9 cellular contexts compared by ENCODE assay signal in the genomic region with DNA sequence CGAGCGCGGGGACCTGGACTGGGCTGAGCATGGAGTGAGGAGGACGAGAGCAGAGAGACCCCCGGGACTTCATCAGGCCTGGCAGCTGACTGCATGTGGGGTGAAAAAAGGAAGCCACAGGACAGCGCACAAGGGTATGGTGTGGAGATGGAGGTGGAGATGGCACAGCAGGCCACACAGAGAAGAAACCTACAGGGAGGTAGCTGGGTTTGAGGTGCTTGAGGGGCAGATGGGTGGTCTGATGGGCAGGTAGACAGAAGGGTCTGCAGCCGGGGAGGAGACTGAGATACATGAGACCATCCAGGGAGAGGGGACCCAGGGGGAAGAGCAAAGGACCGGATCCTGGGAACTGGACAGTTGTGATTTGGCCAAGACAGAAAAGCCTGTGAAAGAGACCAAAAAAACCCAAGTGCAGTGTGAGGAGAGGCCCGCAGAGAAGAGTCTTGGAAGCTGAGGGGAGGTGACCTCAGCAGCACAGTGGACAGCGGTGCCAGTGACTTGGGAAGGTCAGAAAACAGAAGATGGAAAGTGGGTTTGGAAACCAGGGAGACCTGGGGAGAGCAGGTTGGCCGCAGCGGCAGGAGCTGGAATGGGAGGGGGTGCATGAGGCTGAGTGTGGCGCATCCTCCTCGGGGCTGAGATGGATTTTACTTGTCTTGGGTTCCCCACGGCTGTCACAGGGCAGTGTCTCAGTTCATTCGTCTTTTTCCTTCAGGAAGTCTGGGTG. TPM values are rescaled to one million over a fixed set of nuclear protein-coding genes. Genes with fewer than 3 reads are reported as not detected.
DNase-seq lines count a peak whose midpoint lies in the region; ATAC-seq, FAIRE-seq and TF ChIP-seq lines count a peak whose summit lies in the region.
"Had no signal": no experiment of that assay in that cellular context is flagged by ENCODE, and none has a peak within 500 bp of the region (broad histone marks: within the 10 kb centered on the region; RNA-seq: fewer than 3 reads in every experiment).

No MANE protein-coding gene starts in this region.

- H3K9me3 ChIP-seq in GM12878 (replicated peaks; ENCODE audit: control insufficient read depth, insufficient read depth, low read length), result no peaks in the 10 kb centered on the region
- H3K9me3 ChIP-seq in skeletal muscle tissue (ENCODE audit: control insufficient read depth in 3 of 3, low read length in 3 of 3), result no peaks in the 10 kb centered on the region

- peak; percentile 72 for TF ChIP-seq POLR2A in GM12892 (IDR thresholded peaks at IDR 0.05; ENCODE audit: low read depth, low read length)
- peak; percentile 74 for TF ChIP-seq POLR2A in GM12878 (IDR thresholded peaks at IDR 0.05; ENCODE audit: low read depth, low read length)
- TF ChIP-seq POLR2A in H54 (IDR thresholded peaks at IDR 0.05; ENCODE audit: low read depth, low read length), result no peak

- ATAC-seq in GM12878 (no peak), GM19395 (IDR thresholded peaks at IDR 0.05; ENCODE audit: unreplicated experiment) (no peak)

- TF ChIP-seq CTCF in GM12878 (IDR thresholded peaks at IDR 0.05 in 2 of 3, conservative IDR thresholded peaks at IDR 0.05 in 1 of 3; ENCODE audit: control insufficient read depth in 2 of 3, extremely low read depth in 1 of 3, insufficient read depth in 1 of 3, low read depth in 3 of 3, low read length in 3 of 3), result no peak

- in situ Hi-C loops in GM12878 (cut with MboI), result loop anchor here (5.0 kb wide), 1 partner anchor 64 kb away; no protein-coding TSS in a partner anchor

- peaks cover 9 to 22% (median 16%) of the 10 kb centered on the region in 3 donors for H3K36me3 Mint-ChIP-seq in immature natural killer cell

- no peak for TF ChIP-seq RAD21 in GM12878 (IDR thresholded peaks at IDR 0.05; ENCODE audit: insufficient read depth, low read depth, low read length)

- intact Hi-C loops in GM12878 (cut with micrococcal nuclease; ENCODE audit: unreplicated experiment), result loop anchor here (10.0 kb wide), 1 partner anchor 196 kb away; no protein-coding TSS in a partner anchor

- 72% methylated on average over 16 of the region's 16 CpGs for WGBS in GM12878 (ENCODE audit: insufficient coverage, insufficient replicate concordance, low lambda C conversion rate, missing lambda C conversion rate)

- no peak overlapping the region for H2AFZ ChIP-seq in GM12878 (ENCODE audit: control insufficient read depth, low read depth, low read length)

- SMC1A ChIA-PET in GM12878 (lab: Charles Lee; ENCODE audit: uncharacterized antibody, unreplicated experiment), result interaction anchor here (0.6 to 7.7 kb wide), 17 partner anchors 9 to 81 kb away, joined by 3 to 177 read pairs (median 4); no protein-coding TSS in a partner anchor

- FAIRE-seq in GM12892 (lab: Jason Lieb, UNC) (no peak), GM12878 (lab: Jason Lieb, UNC) (no peak), H54 (lab: Jason Lieb, UNC) (no peak)

- peak overlapping the region; percentile 60 for H3K4me2 ChIP-seq in GM12878 (ENCODE audit: control insufficient read depth, insufficient read depth)

- peaks cover 0 to 4% (median 0%) of the 10 kb centered on the region in 3 donors for H3K27me3 Mint-ChIP-seq in immature natural killer cell (ENCODE audit: low read depth in 3 of 3)

- no peaks in the 10 kb centered on the region for H3K9me3 Mint-ChIP-seq in immature natural killer cell

- H4K20me1 ChIP-seq in GM12878 (ENCODE audit: control insufficient read depth, insufficient read depth), result no peaks in the 10 kb centered on the region

- DNase-seq in GM12892 (ENCODE audit: insufficient read length) (no peak), GM12878 (ENCODE audit: low read depth, low spot score) (no peak), immature natural killer cell (no peak), H54 (ENCODE audit: insufficient read length, low spot score) (no peak), HCEC 1CT (no peak), nucleus accumbens (lab: John Stamatoyannopoulos, UW) (no peak)

- no TSS peak for BruUV-seq in GM12878 (replicated peaks; lab: Mats Ljungman, UMichigan)

- peaks cover 47 to 57% of the 10 kb centered on the region in 2 donors for H3K4me1 Mint-ChIP-seq in immature natural killer cell

- peak overlapping the region in 3 of 5 donors; percentile 53 to 81 (median 78) for H3K4me3 Mint-ChIP-seq in immature natural killer cell

- H3K27ac ChIP-seq in GM12878 (ENCODE audit: control insufficient read depth, insufficient read depth) (peak overlapping the region; percentile 53), skeletal muscle tissue (ENCODE audit: low read depth, low read length) (peak overlapping the region; percentile 74)

- H3K27ac Mint-ChIP-seq in immature natural killer cell, result peak overlapping the region in 1 of 6 donors; percentile 26

- TF ChIP-seq EP300 in GM12878 (IDR thresholded peaks at IDR 0.05; ENCODE audit: borderline replicate concordance in 1 of 2, control insufficient read depth in 1 of 2, low read depth in 2 of 2, low read length in 2 of 2), result no peak

- H3K4me1 ChIP-seq in GM12878 (ENCODE audit: control insufficient read depth, insufficient read depth, low read length) (peaks cover 21% of the 10 kb centered on the region), skeletal muscle tissue (ENCODE audit: control insufficient read depth in 3 of 3, insufficient read depth in 3 of 3, low read length in 3 of 3) (peaks cover 7 to 15% (median 15%) of the 10 kb centered on the region in 3 donors)

- RAD21 ChIA-PET in GM12878 (lab: Charles Lee; ENCODE audit: unreplicated experiment), result interaction anchor here (0.9 to 6.8 kb wide), 5 partner anchors 8 to 213 kb away, joined by 3 to 108 read pairs (median 5); a partner anchor contains a TSS

- H3K4me3 ChIP-seq in GM12878 (peak overlapping the region; percentile 53; the same call in 1 of the 2 replicates), skeletal muscle tissue (ENCODE audit: low read length in 3 of 3) (peak overlapping the region; percentile 34 to 73 (median 70))

- peaks cover 55% of the 10 kb centered on the region for H3K79me2 ChIP-seq in GM12878 (ENCODE audit: control insufficient read depth, insufficient read depth, low read length)

- H3K36me3 ChIP-seq in GM12878 (ENCODE audit: control insufficient read depth in 2 of 2, insufficient read depth in 2 of 2, low read length in 1 of 2), result peaks cover 15 to 24% of the 10 kb centered on the region in 2 experiments; a peak in 3 of 4 replicates
- peaks cover 0 to 4% (median 0%) of the 10 kb centered on the region in 3 donors for H3K36me3 ChIP-seq in skeletal muscle tissue (ENCODE audit: control insufficient read depth in 3 of 3, insufficient read depth in 3 of 3, low read length in 3 of 3)

- no peaks in the 10 kb centered on the region for H3K27me3 ChIP-seq in GM12878 (replicated peaks in 1 of 2; ENCODE audit: control insufficient read depth in 2 of 2, insufficient read depth in 2 of 2, low read length in 1 of 2)
- H3K27me3 ChIP-seq in skeletal muscle tissue (ENCODE audit: control insufficient read depth in 3 of 3, insufficient read depth in 3 of 3, low read length in 3 of 3), result peaks cover 11 to 24% (median 18%) of the 10 kb centered on the region in 3 donors

- POLR2A ChIA-PET in GM12878 (lab: Charles Lee), result interaction anchor here (0.8 to 6.7 kb wide), 8 partner anchors 8 to 71 kb away, joined by 3 to 56 read pairs (median 8); a partner anchor contains a TSS

- peak overlapping the region; percentile 65 for H3K9ac ChIP-seq in GM12878 (ENCODE audit: control insufficient read depth, insufficient read depth, low read length)
- peak overlapping the region; percentile 61 to 71 (median 66) for H3K9ac ChIP-seq in skeletal muscle tissue (ENCODE audit: low read depth in 1 of 3, low read length in 3 of 3)

- CTCF ChIA-PET in GM12878 (lab: Yijun Ruan, JAX), result interaction anchor here (0.9 to 14.2 kb wide), 12 partner anchors 8 to 148 kb away, joined by 3 to 281 read pairs (median 4); a partner anchor contains a TSS

TF ChIP-seq in GM12878, 131 proteins besides CTCF, POLR2A, EP300 and RAD21 (continues in another document):
- no peak for TF ChIP-seq CEBPB (IDR thresholded peaks at IDR 0.05; ENCODE audit: borderline replicate concordance in 1 of 2, low read depth in 2 of 2, low read length in 2 of 2)
- TF ChIP-seq HCFC1 (IDR thresholded peaks at IDR 0.05; ENCODE audit: low read length), result no peak

RNA-seq across cellular contexts. Expression of a gene that starts 5.5 kb away (rescaled TPM):
- 455 TPM for polyA plus RNA-seq in GM12892 (2012; ENCODE audit: missing spikeins)
- 134 and 137 TPM in 2 replicates for total RNA-seq in GM12878 (2013; cell fraction: nucleolus; rRNA removed)
- total RNA-seq in GM12878 (2014; rRNA removed), result 395 and 404 TPM in 2 replicates
- 285 and 287 TPM in 2 replicates for total RNA-seq in GM12878 (2014; rRNA removed; fragmentation: Illumina TruSeq; extraction: Trizol)
- 481 and 486 TPM in 2 replicates for total RNA-seq in GM12878 (2021)
- polyA plus RNA-seq in GM12878 (2011; ENCODE audit: low read depth), result 254 TPM
- polyA plus RNA-seq in GM12878 (2011; rRNA removed), result 292 and 430 TPM in 2 replicates
- polyA plus RNA-seq in GM12878 (2011; cell fraction: cytosol; rRNA removed), result 502 and 678 TPM in 2 replicates
- 323 and 407 TPM in 2 replicates for polyA plus RNA-seq in GM12878 (2011; cell fraction: nucleus; rRNA removed)
- 456 and 490 TPM in 2 replicates for polyA plus RNA-seq in GM12878 (2012)
- 226 and 305 TPM in 2 replicates for polyA plus RNA-seq in GM12878 (2014; fragmentation: Illumina TruSeq; extraction: Trizol)
- polyA plus RNA-seq in GM12878 (2014; fragmentation: Nextera tagmentation; extraction: Ambion mirVana), result 100 to 1,000 TPM; 101 to 177 TPM
- polyA plus RNA-seq in GM12878 (2014; rRNA removed), result 675 and 740 TPM in 2 replicates
- 100 to 1,000 TPM; 346 to 359 TPM for polyA plus RNA-seq in GM12878 (2016; fragmentation: Nextera tagmentation; extraction: Ambion mirVana)
- 225 and 371 TPM in 2 replicates for polyA minus RNA-seq in GM12878 (2011; rRNA and poly(A)+ RNA removed)
- polyA minus RNA-seq in GM12878 (2011; cell fraction: cytosol; rRNA and poly(A)+ RNA removed), result 92.2 and 105 TPM in 2 replicates
- polyA minus RNA-seq in GM12878 (2011; cell fraction: nucleus; rRNA and poly(A)+ RNA removed), result 45.3 and 62.7 TPM in 2 replicates
- 100 to 1,000 TPM; 183 to 353 (median 296) TPM for polyA plus RNA-seq in immature natural killer cell
- total RNA-seq in skeletal muscle tissue, result 9.9 TPM
- total RNA-seq: M059J had no signal

RNA-seq across cellular contexts. Expression of a gene that starts 7.8 kb away (rescaled TPM):
- polyA plus RNA-seq in GM12892 (2012; ENCODE audit: missing spikeins), result 1,233 TPM
- total RNA-seq in GM12878 (2013; cell fraction: nucleolus; rRNA removed), result 426 and 443 TPM in 2 replicates
- total RNA-seq in GM12878 (2014; rRNA removed), result 1,084 and 1,097 TPM in 2 replicates
- 990 and 1,018 TPM in 2 replicates for total RNA-seq in GM12878 (2014; rRNA removed; fragmentation: Illumina TruSeq; extraction: Trizol)
- total RNA-seq in GM12878 (2021), result 707 and 749 TPM in 2 replicates
- 802 TPM for polyA plus RNA-seq in GM12878 (2011; ENCODE audit: low read depth)
- 1,074 and 1,640 TPM in 2 replicates for polyA plus RNA-seq in GM12878 (2011; rRNA removed)
- polyA plus RNA-seq in GM12878 (2011; cell fraction: cytosol; rRNA removed), result 1,290 and 1,476 TPM in 2 replicates
- 450 and 715 TPM in 2 replicates for polyA plus RNA-seq in GM12878 (2011; cell fraction: nucleus; rRNA removed)
- 953 and 1,333 TPM in 2 replicates for polyA plus RNA-seq in GM12878 (2012)
- 1,388 and 1,535 TPM in 2 replicates for polyA plus RNA-seq in GM12878 (2014; fragmentation: Illumina TruSeq; extraction: Trizol)
- 100 to 1,000 TPM; 508 to 665 TPM for polyA plus RNA-seq in GM12878 (2014; fragmentation: Nextera tagmentation; extraction: Ambion mirVana)
- 952 and 1,003 TPM in 2 replicates for polyA plus RNA-seq in GM12878 (2014; rRNA removed)
- 100 to 1,000 TPM; 640 to 684 TPM for polyA plus RNA-seq in GM12878 (2016; fragmentation: Nextera tagmentation; extraction: Ambion mirVana)
- polyA minus RNA-seq in GM12878 (2011; rRNA and poly(A)+ RNA removed), result 630 and 837 TPM in 2 replicates
- polyA minus RNA-seq in GM12878 (2011; cell fraction: cytosol; rRNA and poly(A)+ RNA removed), result 250 and 316 TPM in 2 replicates
- polyA minus RNA-seq in GM12878 (2011; cell fraction: nucleus; rRNA and poly(A)+ RNA removed), result 116 and 131 TPM in 2 replicates
- 100 to 1,000 TPM; 173 to 252 (median 202) TPM for polyA plus RNA-seq in immature natural killer cell
- 14.6 TPM for total RNA-seq in skeletal muscle tissue

Comparison
In these comparisons a context has a peak if more than half of its experiments do, and no peak if none do; other contexts are left out.
1. RNA of a gene that starts 5.5 kb away (total RNA-seq): 134 to 486 TPM in GM12878; 9.9 TPM in skeletal muscle tissue (single experiment); every median in the first group is over 10 times any median in the second.
2. RNA of a gene that starts 7.8 kb away (total RNA-seq): 426 to 1,097 TPM in GM12878; 14.6 TPM in skeletal muscle tissue (single experiment); every median in the first group is over 10 times any median in the second.